In genomic region chr11:76291576-76292526, GRCh38 we compare ENCODE assay signal across 14 cellular contexts.
DNase-seq lines count a peak whose midpoint lies in the region; ATAC-seq, FAIRE-seq and TF ChIP-seq lines count a peak whose summit lies in the region.
"Had no signal": no experiment of that assay in that cellular context is flagged by ENCODE, and none has a peak within 500 bp of the region (broad histone marks: within the 10 kb centered on the region; RNA-seq: fewer than 3 reads in every experiment).

No MANE protein-coding gene starts in this region.

- no peak for TF ChIP-seq POLR2A in GM12878 (IDR thresholded peaks at IDR 0.05; ENCODE audit: low read depth, low read length)

- no TSS peak for BruUV-seq in GM12878 (replicated peaks; lab: Mats Ljungman, UMichigan)

- TF ChIP-seq EP300 in GM12878 (IDR thresholded peaks at IDR 0.05; ENCODE audit: borderline replicate concordance in 1 of 2, control insufficient read depth in 1 of 2, low read depth in 2 of 2, low read length in 2 of 2): no peak

- H3K27ac ChIP-seq in GM12878 (ENCODE audit: control insufficient read depth, insufficient read depth): 0 out of 2 replicates have a peak overlapping the region, but pooled peaks have one; percentile 32
- H3K27ac ChIP-seq: foreskin keratinocyte, spleen, tibial nerve, VCaP had no signal

- no peak for DNase-seq in activated naive CD4-positive, alpha-beta T cell treated with anti-CD3 and anti-CD28 coated beads, Interleukin-2, amount 50 U/mL, for 72 hours (ENCODE audit: low spot score in 2 of 2)
- DNase-seq in activated naive CD4-positive, alpha-beta T cell treated with anti-CD3 and anti-CD28 coated beads, Interleukin-2, amount 10 ng/mL, durations not matched to agents 7 days and 5 days: no peak
- peak; percentile 91 for DNase-seq in NCI-H146 treated with DMSO at 0.1 percent for 48 hours (lab: John Stamatoyannopoulos, UW; ENCODE audit: unreplicated experiment)
- no peak for DNase-seq in GM12878 (ENCODE audit: low read depth, low spot score)
- DNase-seq in ureter (ENCODE audit: low spot score): no peak
- DNase-seq in HEK293T (ENCODE audit: extremely low spot score): no peak
- DNase-seq in GM03348 (ENCODE audit: low spot score): no peak
- DNase-seq: foreskin keratinocyte, kidney, Right ventricle myocardium superior, spleen had no signal

- in situ Hi-C loops in GM12878 (cut with MboI): no loop called here

- H3K36me3 Mint-ChIP-seq in activated naive CD4-positive, alpha-beta T cell treated with anti-CD3 and anti-CD28 coated beads, Interleukin-2, amount 50 U/mL, for 72 hours: no peaks in the 10 kb centered on the region
- no peaks in the 10 kb centered on the region for H3K36me3 Mint-ChIP-seq in activated naive CD4-positive, alpha-beta T cell treated with anti-CD3 and anti-CD28 coated beads, Interleukin-2, amount 10 ng/mL, durations not matched to agents 7 days and 5 days

- no peaks in the 10 kb centered on the region for H3K36me3 ChIP-seq in GM12878 (ENCODE audit: control insufficient read depth in 2 of 2, insufficient read depth in 2 of 2, low read length in 1 of 2)
- H3K36me3 ChIP-seq: spleen, tibial nerve had no signal

- H3K4me1 Mint-ChIP-seq in activated naive CD4-positive, alpha-beta T cell treated with anti-CD3 and anti-CD28 coated beads, Interleukin-2, amount 10 ng/mL, durations not matched to agents 7 days and 5 days: peaks cover 31% of the 10 kb centered on the region

- SMC1A ChIA-PET in GM12878 (lab: Charles Lee; ENCODE audit: uncharacterized antibody, unreplicated experiment): interaction anchor here (0.8 to 2.0 kb wide), 3 partner anchors 41 to 84 kb away, joined by 3 to 10 read pairs (median 3); no protein-coding TSS in a partner anchor

- no peaks in the 10 kb centered on the region for H3K9me3 Mint-ChIP-seq in activated naive CD4-positive, alpha-beta T cell treated with anti-CD3 and anti-CD28 coated beads, Interleukin-2, amount 50 U/mL, for 72 hours
- H3K9me3 Mint-ChIP-seq in activated naive CD4-positive, alpha-beta T cell treated with anti-CD3 and anti-CD28 coated beads, Interleukin-2, amount 10 ng/mL, durations not matched to agents 7 days and 5 days: no peaks in the 10 kb centered on the region

- H3K9me3 ChIP-seq in GM12878 (replicated peaks; ENCODE audit: control insufficient read depth, insufficient read depth, low read length): no peaks in the 10 kb centered on the region; the same call in 2 of the 3 replicates
- H3K9me3 ChIP-seq: spleen, tibial nerve had no signal

- WGBS in GM12878 (ENCODE audit: insufficient coverage, insufficient replicate concordance, low lambda C conversion rate, missing lambda C conversion rate): 5% methylated on average over 24 of the region's 24 CpGs

- CTCF ChIA-PET in activated naive CD4-positive, alpha-beta T cell treated with anti-CD3 and anti-CD28 coated beads, Interleukin-2, amount 10 ng/mL, durations not matched to agents 7 days and 5 days (lab: Charles Lee): interaction anchor here (3.3 kb wide), 1 partner anchor 83 kb away, joined by 16 read pairs; no protein-coding TSS in a partner anchor
- CTCF ChIA-PET in GM12878 (lab: Yijun Ruan, JAX) (interaction anchor here (1.5 to 2.7 kb wide), 2 partner anchors 27 to 84 kb away, joined by 5 to 18 read pairs; no protein-coding TSS in a partner anchor), HEK293T (lab: Yijun Ruan, JAX) (no interaction called here)

- intact Hi-C loops in GM12878 (cut with micrococcal nuclease; ENCODE audit: unreplicated experiment): loop anchor here (5.0 kb wide), 2 partner anchors 55 to 85 kb away; partner anchors contain the start of gene WNT11

- H3K4me3 Mint-ChIP-seq in activated naive CD4-positive, alpha-beta T cell treated with anti-CD3 and anti-CD28 coated beads, Interleukin-2, amount 10 ng/mL, durations not matched to agents 7 days and 5 days: no peak overlapping the region

- POLR2A ChIA-PET in GM12878 (lab: Charles Lee) (no interaction called here), HEK293T (lab: Yijun Ruan, JAX) (interaction anchor here (1.1 kb wide), 1 partner anchor 11 kb away, joined by 4 read pairs; no protein-coding TSS in a partner anchor)

- peak; percentile 35 for FAIRE-seq in GM12878 (lab: Jason Lieb, UNC)
- FAIRE-seq: kidney had no signal

- peak overlapping the region; percentile 29 to 55 for H3K27ac Mint-ChIP-seq in activated naive CD4-positive, alpha-beta T cell treated with anti-CD3 and anti-CD28 coated beads, Interleukin-2, amount 50 U/mL, for 72 hours
- H3K27ac Mint-ChIP-seq in activated naive CD4-positive, alpha-beta T cell treated with anti-CD3 and anti-CD28 coated beads, Interleukin-2, amount 10 ng/mL, durations not matched to agents 7 days and 5 days: no peak overlapping the region

- peaks cover 39% of the 10 kb centered on the region for H3K4me1 ChIP-seq in GM12878 (ENCODE audit: control insufficient read depth, insufficient read depth, low read length)
- H3K4me1 ChIP-seq: foreskin keratinocyte, tibial nerve had no signal

- peak overlapping the region; percentile 38 for H3K4me3 ChIP-seq in GM12878
- H3K4me3 ChIP-seq: spleen, tibial nerve had no signal

- H2AFZ ChIP-seq in GM12878 (ENCODE audit: control insufficient read depth, low read depth, low read length): no peak overlapping the region

- no peaks in the 10 kb centered on the region; a peak in 1 of 4 replicates for H3K27me3 ChIP-seq in GM12878 (replicated peaks in 1 of 2; ENCODE audit: control insufficient read depth in 2 of 2, insufficient read depth in 2 of 2, low read length in 1 of 2)
- H3K27me3 ChIP-seq: foreskin keratinocyte, spleen, tibial nerve had no signal

- no peak for ATAC-seq in activated naive CD4-positive, alpha-beta T cell treated with anti-CD3 and anti-CD28 coated beads, Interleukin-2, amount 50 U/mL, for 72 hours
- ATAC-seq in GM12878 (peak; percentile 77), GM21717 (IDR thresholded peaks at IDR 0.05; ENCODE audit: unreplicated experiment) (no peak)
- ATAC-seq: foreskin keratinocyte had no signal

- H3K27me3 Mint-ChIP-seq in activated naive CD4-positive, alpha-beta T cell treated with anti-CD3 and anti-CD28 coated beads, Interleukin-2, amount 10 ng/mL, durations not matched to agents 7 days and 5 days: no peaks in the 10 kb centered on the region

- 0 out of 6 replicates have a peak, but pooled peaks of 1 of the 3 experiments have one; percentile 3 for TF ChIP-seq CTCF in GM12878 (IDR thresholded peaks at IDR 0.05 in 2 of 3, conservative IDR thresholded peaks at IDR 0.05 in 1 of 3; ENCODE audit: control insufficient read depth in 2 of 3, extremely low read depth in 1 of 3, insufficient read depth in 1 of 3, low read depth in 3 of 3, low read length in 3 of 3)

- H3K79me2 ChIP-seq in GM12878 (ENCODE audit: control insufficient read depth, insufficient read depth, low read length): no peaks in the 10 kb centered on the region

- no peaks in the 10 kb centered on the region for H4K20me1 ChIP-seq in GM12878 (ENCODE audit: control insufficient read depth, insufficient read depth)

- TF ChIP-seq RAD21 in GM12878 (IDR thresholded peaks at IDR 0.05; ENCODE audit: insufficient read depth, low read depth, low read length): no peak

- no peak overlapping the region for H3K9ac ChIP-seq in GM12878 (ENCODE audit: control insufficient read depth, insufficient read depth, low read length)

- RAD21 ChIA-PET in GM12878 (lab: Charles Lee; ENCODE audit: unreplicated experiment): interaction anchor here (1.0 kb wide), 2 partner anchors 27 to 84 kb away, joined by 5 to 6 read pairs; no protein-coding TSS in a partner anchor

- H3K4me2 ChIP-seq in GM12878 (ENCODE audit: control insufficient read depth, insufficient read depth): peak overlapping the region; percentile 75

TF ChIP-seq in GM12878, 131 proteins besides CTCF, POLR2A, EP300 and RAD21 (continues in another document):
- TF ChIP-seq CHD2 (IDR thresholded peaks at IDR 0.05; ENCODE audit: borderline replicate concordance, low read depth, low read length): no peak

TF ChIP-seq in HEK293T, 16 proteins besides CTCF, POLR2A, EP300 and RAD21:
- TF ChIP-seq HDGF (IDR thresholded peaks at IDR 0.05; ENCODE audit: borderline replicate concordance): no peak
- TF ChIP-seq FOXK2 (IDR thresholded peaks at IDR 0.05): no peak
- TF ChIP-seq SP1 (IDR thresholded peaks at IDR 0.05): no peak
- TF ChIP-seq LEF1 (IDR thresholded peaks at IDR 0.05; ENCODE audit: borderline replicate concordance): no peak
- TF ChIP-seq NFRKB (IDR thresholded peaks at IDR 0.05): no peak
- no peak for TF ChIP-seq ZNF384 (IDR thresholded peaks at IDR 0.05)
- no peak for TF ChIP-seq FOXM1 (IDR thresholded peaks at IDR 0.05; ENCODE audit: borderline replicate concordance)
- no peak for TF ChIP-seq PKNOX1 (IDR thresholded peaks at IDR 0.05)
- no peak for TF ChIP-seq FOXA1 (IDR thresholded peaks at IDR 0.05)
